In genomic region chr12:43744826-43745225, GRCh38 we compare ENCODE assay signal across 27 cellular contexts.
"Had no signal": no experiment of that assay in that cellular context is flagged by ENCODE, and none has a peak within 500 bp of the region (broad histone marks: within the 10 kb centered on the region; RNA-seq: fewer than 3 reads in every experiment).

No MANE protein-coding gene starts in this region.

- H3K9me3 ChIP-seq: stomach, suprapubic skin, testis, thoracic aorta, thyroid gland, tibial artery, tibial nerve, transverse colon, upper lobe of left lung, upper lobe of right lung, uterus, vagina had no signal

- H3K27ac ChIP-seq: stomach, suprapubic skin, testis, thoracic aorta, thyroid gland, tibial artery, tibial nerve, transverse colon, upper lobe of left lung, upper lobe of right lung, uterus, vagina had no signal

- ATAC-seq: stimulated activated effector memory CD8-positive, alpha-beta T cell treated with anti-CD3 and anti-CD28 coated beads, Interleukin-12 subunit alpha, Interleukin-12 subunit beta, amount 100 ng/mL, for 72 hours; stimulated activated memory B cell treated with anti-CD40 and anti-IgM and Interleukin-4, amounts not matched to agents 10 μg/mL and 1 μg/mL and 100 μg/mL, for 72 hours; stimulated activated naive B cell treated with anti-CD40 and anti-IgM and Interleukin-4, amounts not matched to agents 10 μg/mL and 1 μg/mL and 100 μg/mL, for 72 hours; stimulated activated naive CD8-positive, alpha-beta T cell treated with anti-CD3 and anti-CD28 coated beads, Interleukin-15, amount 100 ng/mL, for 72 hours; stimulated activated naive CD8-positive, alpha-beta T cell treated with anti-CD3 and anti-CD28 coated beads, Interleukin-15, Interleukin-2, amounts not matched to agents 100 U/mL and 50 U/mL, for 24 hours; upper lobe of right lung had no signal

- H3K4me1 ChIP-seq: stomach, suprapubic skin, testis, thyroid gland, tibial artery, tibial nerve, transverse colon, upper lobe of left lung, upper lobe of right lung, uterus, vagina had no signal

- H3K27me3 ChIP-seq: stomach, suprapubic skin, testis, thyroid gland, tibial artery, tibial nerve, transverse colon, upper lobe of left lung, upper lobe of right lung, uterus, vagina had no signal

- H3K36me3 ChIP-seq: thyroid gland, uterus had no signal

- DNase-seq: stimulated activated CD4-positive, alpha-beta T cell treated with anti-CD3 and anti-CD28 coated beads, Interleukin-2, amount 100 ng/mL, for 48 hours; stimulated activated CD4-positive, alpha-beta T cell treated with anti-CD3 and anti-CD28 coated beads, Interleukin-4, amount 100 ng/mL, for 1 hour; stimulated activated CD4-positive, alpha-beta T cell treated with anti-CD3 and anti-CD28 coated beads, Interleukin-4, amount 100 ng/mL, for 24 hours; stimulated activated CD4-positive, alpha-beta T cell treated with anti-CD3 and anti-CD28 coated beads, Interleukin-4, amount 100 ng/mL, for 4 hours; stimulated activated CD8-positive, alpha-beta memory T cell treated with anti-CD3 and anti-CD28 coated beads, Interleukin-4, amount 100 ng/mL, for 48 hours; stimulated activated naive B cell treated with anti-CD40 and anti-IgM and Interleukin-4, amounts not matched to agents 10 μg/mL and 1 μg/mL and 100 μg/mL, for 72 hours; stimulated activated naive CD4-positive, alpha-beta T cell; stimulated activated naive CD4-positive, alpha-beta T cell treated with Interleukin-2 at 50 U/mL for 16 hours; stimulated activated naive CD8-positive, alpha-beta T cell treated with anti-CD3 and anti-CD28 coated beads, Interleukin-15, amount 100 ng/mL, for 72 hours; stimulated activated naive CD8-positive, alpha-beta T cell treated with anti-CD3 and anti-CD28 coated beads, Interleukin-15, Interleukin-2, amounts not matched to agents 100 U/mL and 50 U/mL, for 24 hours; stomach; substantia nigra; testis; thyroid gland; tibial artery; transverse colon; trophoblast cell; upper lobe of left lung; upper lobe of right lung; uterus had no signal

- H3K4me3 ChIP-seq: stomach, suprapubic skin, testis, thoracic aorta, thyroid gland, tibial artery, tibial nerve, transverse colon, upper lobe of left lung, upper lobe of right lung, uterus, vagina had no signal

- FAIRE-seq: urothelium cell line had no signal
